ENCODE assay signal across 20 cellular contexts in genomic region chr20:44199877-44200276, GRCh38. TPM values are rescaled to one million over a fixed set of nuclear protein-coding genes. Genes with fewer than 3 reads are reported as not detected.
DNase-seq lines count a peak whose midpoint lies in the region; ATAC-seq and TF ChIP-seq lines count a peak whose summit lies in the region.
"Had no signal": no experiment of that assay in that cellular context is flagged by ENCODE, and none has a peak within 500 bp of the region (broad histone marks: within the 10 kb centered on the region; RNA-seq: fewer than 3 reads in every experiment).

No MANE protein-coding gene starts in this region.

- no peak for TF ChIP-seq POLR2A in gastroesophageal sphincter (IDR thresholded peaks at IDR 0.05)

- H3K4me3 Mint-ChIP-seq in activated T-helper 17 cell treated with anti-CD3 and anti-CD28 coated beads, Interleukin-2, amount 50 U/mL, for 72 hours, result no peak overlapping the region
- H3K4me3 Mint-ChIP-seq in stimulated activated naive B cell treated with anti-CD40 and anti-IgM and Interleukin-4, amounts not matched to agents 10 μg/mL and 1 μg/mL and 100 μg/mL, for 72 hours, result no peak overlapping the region
- H3K4me3 Mint-ChIP-seq: CD8-positive, alpha-beta memory T cell; T-cell had no signal

- H3K4me1 ChIP-seq in right atrium auricular region, result peaks cover 0 to 29% of the 10 kb centered on the region in 2 donors
- peaks cover 6 to 68% (median 16%) of the 10 kb centered on the region in 3 donors for H3K4me1 ChIP-seq in gastroesophageal sphincter
- H3K4me1 ChIP-seq in colonic mucosa, result no peaks in the 10 kb centered on the region

- DNase-seq in right atrium auricular region (ENCODE audit: low spot score) (peak; percentile 21), Right ventricle myocardium superior (no peak), colonic mucosa (no peak), hippocampal formation (lab: John Stamatoyannopoulos, UW) (no peak)
- DNase-seq in stimulated activated naive B cell treated with anti-CD40 and anti-IgM and Interleukin-4, amounts not matched to agents 10 μg/mL and 1 μg/mL and 100 μg/mL, for 72 hours, result no peak
- DNase-seq: anterior cingulate cortex; caudate nucleus; CD8-positive, alpha-beta memory T cell; GF-D8; MG63; NCI-H1436 treated with DMSO at 0.1 percent for 48 hours; NCI-H524 treated with DMSO at 0.1 percent for 48 hours; SHP77; stimulated activated CD4-positive, alpha-beta T cell treated with anti-CD3 and anti-CD28 coated beads, Interleukin-4, amount 100 ng/mL, for 1 hour; stomach; T-cell; upper lobe of right lung had no signal

- H3K36me3 Mint-ChIP-seq in activated T-helper 17 cell treated with anti-CD3 and anti-CD28 coated beads, Interleukin-2, amount 50 U/mL, for 72 hours (ENCODE audit: low read depth), result peaks cover 92% of the 10 kb centered on the region
- peaks cover 35 to 44% of the 10 kb centered on the region in 2 donors for H3K36me3 Mint-ChIP-seq in stimulated activated naive B cell treated with anti-CD40 and anti-IgM and Interleukin-4, amounts not matched to agents 10 μg/mL and 1 μg/mL and 100 μg/mL, for 72 hours

- H3K9me3 ChIP-seq in right atrium auricular region (no peaks in the 10 kb centered on the region), gastroesophageal sphincter (no peaks in the 10 kb centered on the region), colonic mucosa (no peaks in the 10 kb centered on the region)
- H3K9me3 ChIP-seq: MG63, stomach, upper lobe of right lung had no signal

- no peak for TF ChIP-seq EP300 in gastroesophageal sphincter (IDR thresholded peaks at IDR 0.05)

- intact Hi-C loops in Right ventricle myocardium superior (cut with DNase I) (no loop called here), colonic mucosa (cut with DNase I) (no loop called here)

- H3K4me1 Mint-ChIP-seq in activated T-helper 17 cell treated with anti-CD3 and anti-CD28 coated beads, Interleukin-2, amount 50 U/mL, for 72 hours, result peaks cover 26% of the 10 kb centered on the region
- H3K4me1 Mint-ChIP-seq in stimulated activated naive B cell treated with anti-CD40 and anti-IgM and Interleukin-4, amounts not matched to agents 10 μg/mL and 1 μg/mL and 100 μg/mL, for 72 hours, result peaks cover 14 to 32% of the 10 kb centered on the region in 2 donors

- H3K4me3 ChIP-seq in right atrium auricular region (no peak overlapping the region), gastroesophageal sphincter (no peak overlapping the region), colonic mucosa (no peak overlapping the region)
- H3K4me3 ChIP-seq: MG63, stomach, upper lobe of right lung had no signal

- TF ChIP-seq CTCF in right atrium auricular region (IDR thresholded peaks at IDR 0.05) (no peak), gastroesophageal sphincter (IDR thresholded peaks at IDR 0.05) (no peak), colonic mucosa (IDR thresholded peaks at IDR 0.05) (no peak)

- H3K27ac Mint-ChIP-seq in activated T-helper 17 cell treated with anti-CD3 and anti-CD28 coated beads, Interleukin-2, amount 50 U/mL, for 72 hours, result peak overlapping the region; percentile 63
- peak overlapping the region; percentile 63 for H3K27ac Mint-ChIP-seq in stimulated activated naive B cell treated with anti-CD40 and anti-IgM and Interleukin-4, amounts not matched to agents 10 μg/mL and 1 μg/mL and 100 μg/mL, for 72 hours
- H3K27ac Mint-ChIP-seq: progenitor cell of endocrine pancreas had no signal

- H3K9me3 Mint-ChIP-seq in activated T-helper 17 cell treated with anti-CD3 and anti-CD28 coated beads, Interleukin-2, amount 50 U/mL, for 72 hours, result no peaks in the 10 kb centered on the region
- H3K9me3 Mint-ChIP-seq in stimulated activated naive B cell treated with anti-CD40 and anti-IgM and Interleukin-4, amounts not matched to agents 10 μg/mL and 1 μg/mL and 100 μg/mL, for 72 hours, result no peaks in the 10 kb centered on the region
- H3K9me3 Mint-ChIP-seq: CD8-positive, alpha-beta memory T cell; T-cell had no signal

- no peaks in the 10 kb centered on the region for H3K27me3 ChIP-seq in right atrium auricular region
- H3K27me3 ChIP-seq in gastroesophageal sphincter, result no peaks in the 10 kb centered on the region
- no peaks in the 10 kb centered on the region for H3K27me3 ChIP-seq in colonic mucosa
- H3K27me3 ChIP-seq: MG63, stomach, upper lobe of right lung had no signal

- no peaks in the 10 kb centered on the region for H3K27me3 Mint-ChIP-seq in activated T-helper 17 cell treated with anti-CD3 and anti-CD28 coated beads, Interleukin-2, amount 50 U/mL, for 72 hours
- no peaks in the 10 kb centered on the region for H3K27me3 Mint-ChIP-seq in stimulated activated naive B cell treated with anti-CD40 and anti-IgM and Interleukin-4, amounts not matched to agents 10 μg/mL and 1 μg/mL and 100 μg/mL, for 72 hours
- H3K27me3 Mint-ChIP-seq: progenitor cell of endocrine pancreas, T-cell had no signal

- ATAC-seq in Right ventricle myocardium superior (ENCODE audit: poor library complexity) (no peak), gastroesophageal sphincter (no peak)
- ATAC-seq in activated T-helper 17 cell treated with anti-CD3 and anti-CD28 coated beads, Interleukin-2, amount 50 U/mL, for 72 hours (replicated peaks), result no peak
- no peak for ATAC-seq in stimulated activated naive B cell treated with anti-CD40 and anti-IgM and Interleukin-4, amounts not matched to agents 10 μg/mL and 1 μg/mL and 100 μg/mL, for 72 hours (replicated peaks)
- ATAC-seq: upper lobe of right lung had no signal

- peak overlapping the region in 1 of 2 donors; percentile 29 for H3K27ac ChIP-seq in right atrium auricular region
- peak overlapping the region in 3 of 4 donors; percentile 28 to 100 (median 74) for H3K27ac ChIP-seq in gastroesophageal sphincter
- no peak overlapping the region for H3K27ac ChIP-seq in colonic mucosa
- H3K27ac ChIP-seq: upper lobe of right lung had no signal

- no peak overlapping the region for H3K9ac ChIP-seq in colonic mucosa (ENCODE audit: low read depth in 2 of 2, low read length in 2 of 2)

- peaks cover 68% of the 10 kb centered on the region for H3K36me3 ChIP-seq in right atrium auricular region
- peaks cover 0 to 80% of the 10 kb centered on the region in 2 donors for H3K36me3 ChIP-seq in gastroesophageal sphincter
- H3K36me3 ChIP-seq in colonic mucosa, result peaks cover 22% of the 10 kb centered on the region

- 75 to 100% methylated on average over 1 of the region's 4 CpGs for WGBS in gastroesophageal sphincter (ENCODE audit: low coverage in 1 of 2), 2 donors

RNA-seq across cellular contexts. Expression of gene OSER1, which starts 10.7 kb away (rescaled TPM):
- total RNA-seq in right atrium auricular region (10 to 100 TPM; 30.8 to 31.1 TPM), Right ventricle myocardium superior (32.8 TPM), gastroesophageal sphincter (10 to 100 TPM; 47.6 to 97.3 (median 70.3) TPM), colonic mucosa (10 to 100 TPM; 23.3 to 31.9 TPM)
- 10 to 100 TPM; 30.5 to 38.6 TPM for total RNA-seq in activated T-helper 17 cell treated with anti-CD3 and anti-CD28 coated beads, Interleukin-2, amount 50 U/mL, for 72 hours

RNA-seq across cellular contexts. Expression of gene JPH2, which starts 12.9 kb away (rescaled TPM):
- total RNA-seq in right atrium auricular region (100 to 1,000 TPM; 131 to 168 TPM), Right ventricle myocardium superior (181 TPM), gastroesophageal sphincter (100 to 1,000 TPM; 173 to 442 (median 242) TPM), colonic mucosa (10 to 100 TPM in 1 of 2 donors, 1 to 10 TPM in 1; 1.3 to 13.8 TPM)
- total RNA-seq in activated T-helper 17 cell treated with anti-CD3 and anti-CD28 coated beads, Interleukin-2, amount 50 U/mL, for 72 hours, result under 1 TPM; 0.09 to 0.42 TPM
- total RNA-seq: CD8-positive, alpha-beta memory T cell had no signal

RNA-seq across cellular contexts. Expression of gene GDAP1L1, which starts 47.2 kb away (rescaled TPM):
- total RNA-seq in right atrium auricular region, result 1 to 10 TPM in 1 of 2 donors, not detected in 1; 1.2 TPM
- not detected for total RNA-seq in Right ventricle myocardium superior
- not detected for total RNA-seq in activated T-helper 17 cell treated with anti-CD3 and anti-CD28 coated beads, Interleukin-2, amount 50 U/mL, for 72 hours
- under 1 TPM in 1 of 4 donors, not detected in 3; 0.67 TPM for total RNA-seq in gastroesophageal sphincter
- not detected for total RNA-seq in colonic mucosa
- total RNA-seq: CD8-positive, alpha-beta memory T cell; T-cell; upper lobe of right lung had no signal

Comparison
In these comparisons a context has a peak if more than half of its experiments do, and no peak if none do; other contexts are left out.
1. RNA of gene JPH2, which starts 12.9 kb away (total RNA-seq): 173 to 442 TPM in gastroesophageal sphincter, 181 TPM in Right ventricle myocardium superior (single experiment) and 131 to 168 TPM in right atrium auricular region; 1.3 to 13.8 TPM in colonic mucosa and 0.09 to 0.42 TPM in activated T-helper 17 cell treated with anti-CD3 and anti-CD28 coated beads, Interleukin-2, amount 50 U/mL, for 72 hours; every median in the first group is over 4 times any median in the second.